13 cellular contexts compared by ENCODE assay signal in genomic region chr4:186040316-186040715, GRCh38. TPM values are rescaled to one million over a fixed set of nuclear protein-coding genes. Genes with fewer than 3 reads are reported as not detected.
A peak's percentile ranks its signal among the peaks of the same experiment; 100 is the strongest.
DNase-seq lines count a peak whose midpoint lies in the region; ATAC-seq and TF ChIP-seq lines count a peak whose summit lies in the region.
"Had no signal": no experiment of that assay in that cellular context is flagged by ENCODE, and none has a peak within 500 bp of the region (broad histone marks: within the 10 kb centered on the region; RNA-seq: fewer than 3 reads in every experiment).

No MANE protein-coding gene starts in this region.

- peaks cover 23% of the 10 kb centered on the region for H3K9me3 Mint-ChIP-seq in endodermal cell

- H3K36me3 ChIP-seq in rectal smooth muscle tissue (ENCODE audit: control insufficient read depth, insufficient read depth, low read length) (no peaks in the 10 kb centered on the region), transverse colon (no peaks in the 10 kb centered on the region), endodermal cell (ENCODE audit: control insufficient read depth, insufficient read depth, low read length) (no peaks in the 10 kb centered on the region)
- no peaks in the 10 kb centered on the region for H3K36me3 ChIP-seq in effector memory CD4-positive, alpha-beta T cell (ENCODE audit: control insufficient read depth, insufficient read depth, low read length)
- H3K36me3 ChIP-seq: BLaER1 treated with 17β-estradiol and CSF1 and Interleukin-3, amounts not matched to agents 10 nM and 100 nM had no signal

- 60 to 92% methylated on average over 2 to 12 of the region's 12 CpGs for WGBS in transverse colon (ENCODE audit: low coverage in 1 of 2), 2 donors
- 94 to 98% methylated on average over 11 to 12 of the region's 12 CpGs for WGBS in endodermal cell (ENCODE audit: insufficient coverage in 1 of 2, insufficient read length in 1 of 2), 2 experiments

- H3K36me3 Mint-ChIP-seq in endodermal cell (ENCODE audit: low read depth): peaks cover 4% of the 10 kb centered on the region
- H3K36me3 Mint-ChIP-seq: CD4-positive, CD25-positive, alpha-beta regulatory T cell had no signal

- no peak overlapping the region for H3K27ac Mint-ChIP-seq in endodermal cell
- H3K27ac Mint-ChIP-seq: CD4-positive, CD25-positive, alpha-beta regulatory T cell; H9 had no signal

- TF ChIP-seq POLR2A in transverse colon (IDR thresholded peaks at IDR 0.05): no peak

- no peak overlapping the region for H3K4me3 Mint-ChIP-seq in endodermal cell
- H3K4me3 Mint-ChIP-seq: CD4-positive, CD25-positive, alpha-beta regulatory T cell; H9 had no signal

- H3K27ac ChIP-seq in rectal smooth muscle tissue (ENCODE audit: low read depth, low read length) (peak overlapping the region; percentile 27), transverse colon (peak overlapping the region in 3 of 4 donors; percentile 54 to 73 (median 60)), endodermal cell (ENCODE audit: low read depth, low read length) (no peak overlapping the region)
- H3K27ac ChIP-seq in effector memory CD4-positive, alpha-beta T cell (ENCODE audit: insufficient read depth, low read length, poor library complexity, severe bottlenecking): no peak overlapping the region
- H3K27ac ChIP-seq: 22Rv1; BLaER1 treated with 17β-estradiol and CSF1 and Interleukin-3, amounts not matched to agents 10 nM and 100 nM had no signal

- TF ChIP-seq EP300 in transverse colon (IDR thresholded peaks at IDR 0.05; ENCODE audit: low read depth): no peak

- H3K4me1 ChIP-seq in rectal smooth muscle tissue (ENCODE audit: control insufficient read depth, insufficient read depth, low read length) (peaks cover 13% of the 10 kb centered on the region), transverse colon (peaks cover 0 to 21% (median 0%) of the 10 kb centered on the region in 4 donors), endodermal cell (ENCODE audit: control insufficient read depth, insufficient read depth, low read length) (no peaks in the 10 kb centered on the region)
- no peaks in the 10 kb centered on the region for H3K4me1 ChIP-seq in effector memory CD4-positive, alpha-beta T cell (ENCODE audit: control insufficient read depth, insufficient read depth, low read length, poor library complexity, severe bottlenecking)
- H3K4me1 ChIP-seq: BLaER1 treated with 17β-estradiol and CSF1 and Interleukin-3, amounts not matched to agents 10 nM and 100 nM had no signal

- DNase-seq in DMS79 treated with DMSO at 0.1 percent for 48 hours (lab: John Stamatoyannopoulos, UW): peak; percentile 3
- DNase-seq in DMS79 (lab: John Stamatoyannopoulos, UW): no peak
- no peak for DNase-seq in left lobe of liver (ENCODE audit: low spot score)
- DNase-seq in transverse colon: no peak
- DNase-seq in GM03348 (ENCODE audit: low spot score): no peak
- no peak for DNase-seq in effector memory CD4-positive, alpha-beta T cell
- DNase-seq in endodermal cell: no peak
- DNase-seq: CD4-positive, CD25-positive, alpha-beta regulatory T cell; GOT3; H9 had no signal

- TF ChIP-seq CTCF in transverse colon (IDR thresholded peaks at IDR 0.05) (no peak), endodermal cell (conservative IDR thresholded peaks at IDR 0.05) (no peak)

- H3K27me3 Mint-ChIP-seq in endodermal cell (ENCODE audit: insufficient read depth): no peaks in the 10 kb centered on the region

- ATAC-seq in left lobe of liver: peak; percentile 25

- H3K27me3 ChIP-seq in rectal smooth muscle tissue (ENCODE audit: control insufficient read depth, insufficient read depth, low read length) (no peaks in the 10 kb centered on the region), transverse colon (peaks cover 3% of the 10 kb centered on the region), endodermal cell (ENCODE audit: control insufficient read depth, insufficient read depth, low read length, poor library complexity, severe bottlenecking) (no peaks in the 10 kb centered on the region)
- H3K27me3 ChIP-seq in effector memory CD4-positive, alpha-beta T cell (replicated peaks; ENCODE audit: control insufficient read depth, insufficient read depth, low read length, poor library complexity, severe bottlenecking): peaks cover 6% of the 10 kb centered on the region
- H3K27me3 ChIP-seq: BLaER1 treated with 17β-estradiol and CSF1 and Interleukin-3, amounts not matched to agents 10 nM and 100 nM had no signal

- H3K9me3 ChIP-seq in transverse colon: no peaks in the 10 kb centered on the region
- no peaks in the 10 kb centered on the region for H3K9me3 ChIP-seq in effector memory CD4-positive, alpha-beta T cell (ENCODE audit: control insufficient read depth, low read length)
- peaks cover 25% of the 10 kb centered on the region for H3K9me3 ChIP-seq in endodermal cell (ENCODE audit: control insufficient read depth, low read length)

- H3K4me1 Mint-ChIP-seq in endodermal cell: peaks cover 5% of the 10 kb centered on the region

- H3K4me3 ChIP-seq in rectal smooth muscle tissue (ENCODE audit: low read length) (peak overlapping the region; percentile 21), transverse colon (no peak overlapping the region), endodermal cell (ENCODE audit: low read length) (no peak overlapping the region)
- H3K4me3 ChIP-seq in effector memory CD4-positive, alpha-beta T cell (ENCODE audit: insufficient read depth, low read depth, low read length, poor library complexity, severe bottlenecking): no peak overlapping the region
- H3K4me3 ChIP-seq: BLaER1 treated with 17β-estradiol and CSF1 and Interleukin-3, amounts not matched to agents 10 nM and 100 nM had no signal

- intact Hi-C loops in transverse colon (cut with DNase I; ENCODE audit: low total_unique reads): no loop called here

- H3K9ac ChIP-seq in rectal smooth muscle tissue (ENCODE audit: low read length): no peak overlapping the region
- H3K9ac ChIP-seq in endodermal cell (ENCODE audit: extremely low read depth, low read length, poor library complexity, severe bottlenecking): no peak overlapping the region
- H3K9ac ChIP-seq: BLaER1 treated with 17β-estradiol and CSF1 and Interleukin-3, amounts not matched to agents 10 nM and 100 nM had no signal

- in situ Hi-C loops in transverse colon (cut with MboI; ENCODE audit: low pct_ligation_motif_present in 1 of 4, low pct_unique_long_range_greater_than_20kb in 1 of 4, low sequenced_read_pairs in 3 of 4): loop anchor here in 1 of 4 donors (25.0 kb wide), 1 partner anchor 403 kb away; no protein-coding TSS in a partner anchor

RNA-seq across cellular contexts. Expression of gene TLR3, which starts 28.6 kb away (rescaled TPM):
- total RNA-seq in left lobe of liver: 7.7 TPM
- total RNA-seq in transverse colon: 10 to 100 TPM in 2 of 4 donors, 1 to 10 TPM in 1, under 1 TPM in 1; 0.20 to 20.1 (median 9.8) TPM
- total RNA-seq in endodermal cell: under 1 TPM in 1 of 2 donors, not detected in 1; 0.26 TPM
- 0.43 TPM for polyA plus RNA-seq in endodermal cell (2013, experiment 1 of 2)
- polyA plus RNA-seq in endodermal cell (2013, experiment 2 of 2): not detected

Comparison
In these comparisons a context has a peak if more than half of its experiments do, and no peak if none do; other contexts are left out.
1. H3K27ac ChIP-seq: peak in rectal smooth muscle tissue (single experiment) and transverse colon (3 of 4); none in effector memory CD4-positive, alpha-beta T cell (single experiment) and endodermal cell (single experiment).